1 cellular context compared by ENCODE assay signal in genomic region chr2:200054681-200055468, GRCh38.
TF ChIP-seq lines count a peak whose summit lies in the region.

No MANE protein-coding gene starts in this region.

TF ChIP-seq in GM12878, 131 proteins besides CTCF, POLR2A, EP300 and RAD21 (continued from another document):
- TF ChIP-seq ZBTB40 (IDR thresholded peaks at IDR 0.05; ENCODE audit: borderline replicate concordance) (no peak), RAD51 (IDR thresholded peaks at IDR 0.05) (no peak), CBX3 (IDR thresholded peaks at IDR 0.05; ENCODE audit: borderline replicate concordance, low read depth) (no peak), ZBTB11 (CRISPR knock-in tag; IDR thresholded peaks at IDR 0.05) (no peak), CUX1 (IDR thresholded peaks at IDR 0.05; ENCODE audit: insufficient replicate concordance, low read depth, low read length) (no peak), MXI1 (IDR thresholded peaks at IDR 0.05; ENCODE audit: low read depth, low read length) (no peak), NBN (IDR thresholded peaks at IDR 0.05) (no peak), KLF5 (IDR thresholded peaks at IDR 0.05; ENCODE audit: partially characterized antibody) (no peak)
